1 cellular context compared by ENCODE assay signal in genomic region chr4:142040043-142040442, GRCh38.
TF ChIP-seq lines count a peak whose summit lies in the region.

No MANE protein-coding gene starts in this region.

TF ChIP-seq in GM12878, 131 proteins besides CTCF, POLR2A, EP300 and RAD21:
- TF ChIP-seq NFIC (IDR thresholded peaks at IDR 0.05; ENCODE audit: low read depth, low read length) (no peak), JUNB (IDR thresholded peaks at IDR 0.05) (no peak), ZNF217 (IDR thresholded peaks at IDR 0.05) (no peak), SREBF2 (IDR thresholded peaks at IDR 0.05; ENCODE audit: low read length) (no peak), MTA2 (IDR thresholded peaks at IDR 0.05; ENCODE audit: low read depth) (no peak), ZNF384 (IDR thresholded peaks at IDR 0.05; ENCODE audit: borderline replicate concordance, low read depth, low read length) (no peak), NBN (IDR thresholded peaks at IDR 0.05) (no peak), RUNX3 (IDR thresholded peaks at IDR 0.05; ENCODE audit: low read length) (no peak), PAX5 (IDR thresholded peaks at IDR 0.05; ENCODE audit: borderline replicate concordance, low read depth, low read length) (no peak), MXI1 (IDR thresholded peaks at IDR 0.05; ENCODE audit: low read depth, low read length) (no peak)
